ENCODE assay signal across 1 cellular context in genomic region chr20:58309607-58310290, GRCh38.
TF ChIP-seq lines count a peak whose summit lies in the region.

RAB22A (plus strand) TSS chr20:58309715; CDS start chr20:58309977, 262 bp downstream.

TF ChIP-seq in GM12878, 131 proteins besides CTCF, POLR2A, EP300 and RAD21 (continued from another document):
- no peak for TF ChIP-seq JUNB (IDR thresholded peaks at IDR 0.05)
- TF ChIP-seq ZSCAN29 (IDR thresholded peaks at IDR 0.05), result no peak
- TF ChIP-seq MXI1 (IDR thresholded peaks at IDR 0.05; ENCODE audit: low read depth, low read length), result peak; percentile 33; the same call in 1 of the 2 replicates
- TF ChIP-seq MYC (IDR thresholded peaks at IDR 0.05; ENCODE audit: insufficient read depth, insufficient read length, insufficient replicate concordance, low read length, severe bottlenecking), result no peak
- TF ChIP-seq RCOR1 (conservative IDR thresholded peaks at IDR 0.05; ENCODE audit: low read depth, low read length), result no peak
- TF ChIP-seq SMC3 (IDR thresholded peaks at IDR 0.05; ENCODE audit: borderline replicate concordance, low read length), result no peak
- no peak for TF ChIP-seq KAT2A (conservative IDR thresholded peaks at IDR 0.05; ENCODE audit: control insufficient read depth, low read depth, low read length)
- TF ChIP-seq NBN (IDR thresholded peaks at IDR 0.05), result no peak
- TF ChIP-seq KDM1A (IDR thresholded peaks at IDR 0.05; ENCODE audit: borderline replicate concordance), result no peak
- TF ChIP-seq GATAD2B (conservative IDR thresholded peaks at IDR 0.05; ENCODE audit: low read depth), result peak; percentile 79
- TF ChIP-seq SRF (IDR thresholded peaks at IDR 0.05; ENCODE audit: low read depth in 2 of 2, low read length in 2 of 2), result no peak
- no peak for TF ChIP-seq CREB1 (IDR thresholded peaks at IDR 0.05; ENCODE audit: low read depth)
- TF ChIP-seq TCF7 (IDR thresholded peaks at IDR 0.05; ENCODE audit: borderline replicate concordance), result no peak
- TF ChIP-seq SMARCA5 (IDR thresholded peaks at IDR 0.05), result peak; percentile 87
